ENCODE assay signal across 8 cellular contexts in the genomic region with DNA sequence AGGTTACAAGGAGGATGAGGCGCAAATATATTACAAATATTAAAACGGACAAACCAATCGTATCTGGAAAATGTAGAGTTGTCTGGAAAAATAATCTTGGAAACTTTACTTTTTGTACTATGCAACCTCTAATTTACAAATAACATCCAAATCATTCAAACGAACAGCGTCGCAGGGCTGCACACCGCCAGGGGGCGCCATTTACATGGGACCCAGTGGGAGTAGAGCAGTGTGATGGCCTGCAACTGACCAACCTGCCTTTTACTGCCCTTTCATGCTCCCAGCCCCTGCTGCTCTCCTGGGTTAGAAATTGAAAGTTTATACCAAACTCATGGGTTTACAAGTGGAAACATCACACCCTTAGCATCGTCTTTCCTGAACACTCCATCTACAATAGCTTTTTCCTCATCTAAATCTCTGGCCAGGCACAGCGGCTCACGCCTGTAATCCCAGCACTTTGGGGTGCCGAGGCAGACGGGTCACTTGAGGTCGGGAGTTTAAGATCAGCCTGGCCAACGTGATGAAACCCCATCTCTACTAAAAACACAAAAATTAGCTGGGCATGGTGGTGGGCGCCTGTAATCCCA. TPM values are rescaled to one million over a fixed set of nuclear protein-coding genes. Genes with fewer than 3 reads are reported as not detected.
A peak's percentile ranks its signal among the peaks of the same experiment; 100 is the strongest.
DNase-seq lines count a peak whose midpoint lies in the region; ATAC-seq and TF ChIP-seq lines count a peak whose summit lies in the region.

No MANE protein-coding gene starts in this region.

- no peaks in the 10 kb centered on the region for H3K27me3 Mint-ChIP-seq in activated CD8-positive, alpha-beta T cell treated with anti-CD3 and anti-CD28 coated beads for 36 hours
- H3K27me3 Mint-ChIP-seq in osteocyte (ENCODE audit: unreplicated experiment): no peaks in the 10 kb centered on the region

- no peak overlapping the region for H3K4me3 Mint-ChIP-seq in activated CD8-positive, alpha-beta T cell treated with anti-CD3 and anti-CD28 coated beads for 36 hours
- H3K4me3 Mint-ChIP-seq in osteocyte (ENCODE audit: unreplicated experiment): no peak overlapping the region

- H3K4me1 Mint-ChIP-seq in activated CD8-positive, alpha-beta T cell treated with anti-CD3 and anti-CD28 coated beads for 36 hours (ENCODE audit: low read depth): peaks cover 73% of the 10 kb centered on the region
- H3K4me1 Mint-ChIP-seq in osteocyte (ENCODE audit: unreplicated experiment): peaks cover 21% of the 10 kb centered on the region

- no peak for ATAC-seq in activated CD8-positive, alpha-beta T cell treated with anti-CD3 and anti-CD28 coated beads for 36 hours
- ATAC-seq in HG02571 (IDR thresholded peaks at IDR 0.05; ENCODE audit: unreplicated experiment) (no peak), GM18867 (IDR thresholded peaks at IDR 0.05; ENCODE audit: unreplicated experiment) (no peak)

- CTCF ChIA-PET in activated CD8-positive, alpha-beta T cell treated with anti-CD3 and anti-CD28 coated beads for 36 hours (lab: Charles Lee): interaction anchor here (0.7 to 7.0 kb wide), 32 partner anchors 9 to 331 kb away, joined by 3 to 119 read pairs (median 4); a partner anchor contains a TSS

- DNase-seq in GM10266 (ENCODE audit: extremely low spot score) (peak; percentile 41), NCI-H510A (lab: John Stamatoyannopoulos, UW) (peak; percentile 5), erythroblast (lab: John Stamatoyannopoulos, UW) (peak; percentile 44 to 51), osteocyte (ENCODE audit: extremely low spot score, unreplicated experiment) (no peak)
- peak; percentile 82 for DNase-seq in activated CD8-positive, alpha-beta T cell treated with anti-CD3 and anti-CD28 coated beads for 36 hours

- peak overlapping the region; percentile 81 for H3K27ac Mint-ChIP-seq in activated CD8-positive, alpha-beta T cell treated with anti-CD3 and anti-CD28 coated beads for 36 hours
- no peak overlapping the region for H3K27ac Mint-ChIP-seq in osteocyte (ENCODE audit: unreplicated experiment)

- peak; percentile 82 for TF ChIP-seq CTCF in 22Rv1 (IDR thresholded peaks at IDR 0.05)
- peak; percentile 68 for TF ChIP-seq CTCF in GM10266 (IDR thresholded peaks at IDR 0.05; ENCODE audit: control insufficient read depth, insufficient read depth, low read depth, missing control alignments)
- peak; percentile 92 for TF ChIP-seq CTCF in activated CD8-positive, alpha-beta T cell treated with anti-CD3 and anti-CD28 coated beads for 36 hours (IDR thresholded peaks at IDR 0.05)
- TF ChIP-seq CTCF in osteocyte (IDR thresholded peaks at IDR 0.05): peak; percentile 65

- H3K36me3 Mint-ChIP-seq in activated CD8-positive, alpha-beta T cell treated with anti-CD3 and anti-CD28 coated beads for 36 hours (ENCODE audit: low read depth): peaks cover 35% of the 10 kb centered on the region
- H3K36me3 Mint-ChIP-seq in osteocyte (ENCODE audit: unreplicated experiment): peaks cover 3% of the 10 kb centered on the region

- no peak overlapping the region for H3K27ac ChIP-seq in 22Rv1

- POLR2A ChIA-PET in activated CD8-positive, alpha-beta T cell treated with anti-CD3 and anti-CD28 coated beads for 36 hours (lab: Charles Lee): interaction anchor here (1.0 to 5.6 kb wide), 5 partner anchors 12 to 88 kb away, joined by 3 to 26 read pairs (median 7); no protein-coding TSS in a partner anchor

- intact Hi-C loops in activated CD8-positive, alpha-beta T cell treated with anti-CD3 and anti-CD28 coated beads for 36 hours (cut with micrococcal nuclease): loop anchor here (5.0 kb wide), 1 partner anchor 35 kb away; no protein-coding TSS in a partner anchor

- no peak for TF ChIP-seq POLR2A in erythroblast (IDR thresholded peaks at IDR 0.05; ENCODE audit: low read length)

- H3K9me3 Mint-ChIP-seq in activated CD8-positive, alpha-beta T cell treated with anti-CD3 and anti-CD28 coated beads for 36 hours: no peaks in the 10 kb centered on the region
- no peaks in the 10 kb centered on the region for H3K9me3 Mint-ChIP-seq in osteocyte (ENCODE audit: unreplicated experiment)

RNA-seq across cellular contexts. Expression of a gene that starts 10.0 kb away (rescaled TPM):
- 10 to 100 TPM; 51.8 to 56.3 TPM for total RNA-seq in activated CD8-positive, alpha-beta T cell treated with anti-CD3 and anti-CD28 coated beads for 36 hours
- 17.9 and 18.0 TPM in 2 replicates for total RNA-seq in osteocyte

RNA-seq across cellular contexts. Expression of a gene that starts 20.7 kb away (rescaled TPM):
- 10 to 100 TPM; 80.9 to 89.1 TPM for total RNA-seq in activated CD8-positive, alpha-beta T cell treated with anti-CD3 and anti-CD28 coated beads for 36 hours
- total RNA-seq in osteocyte: 36.4 and 39.1 TPM in 2 replicates
